ENCODE assay signal across 16 cellular contexts in genomic region chr18:48824231-48824970, GRCh38.
DNase-seq lines count a peak whose midpoint lies in the region; ATAC-seq and TF ChIP-seq lines count a peak whose summit lies in the region.
"Had no signal": no experiment of that assay in that cellular context is flagged by ENCODE, and none has a peak within 500 bp of the region (broad histone marks: within the 10 kb centered on the region; RNA-seq: fewer than 3 reads in every experiment).

No MANE protein-coding gene starts in this region.

- H3K27me3 Mint-ChIP-seq in activated T-cell treated with anti-CD3 and anti-CD28 coated beads, Interleukin-2, amount 50 U/mL, for 24 hours, result no peaks in the 10 kb centered on the region
- no peaks in the 10 kb centered on the region for H3K27me3 Mint-ChIP-seq in activated T-cell treated with anti-CD3 and anti-CD28 coated beads, Interleukin-2, amount 50 U/mL, for 4 hours (ENCODE audit: low read depth)
- H3K27me3 Mint-ChIP-seq in effector memory CD8-positive, alpha-beta T cell, result no peaks in the 10 kb centered on the region
- no peaks in the 10 kb centered on the region for H3K27me3 Mint-ChIP-seq in type B pancreatic cell

- no peak overlapping the region for H3K4me3 Mint-ChIP-seq in activated T-cell treated with anti-CD3 and anti-CD28 coated beads, Interleukin-2, amount 50 U/mL, for 24 hours
- no peak overlapping the region for H3K4me3 Mint-ChIP-seq in activated T-cell treated with anti-CD3 and anti-CD28 coated beads, Interleukin-2, amount 50 U/mL, for 4 hours
- no peak overlapping the region for H3K4me3 Mint-ChIP-seq in effector memory CD8-positive, alpha-beta T cell
- H3K4me3 Mint-ChIP-seq in type B pancreatic cell, result no peak overlapping the region
- H3K4me3 Mint-ChIP-seq: CD8-positive, alpha-beta T cell; memory B cell had no signal

- no peak for ATAC-seq in activated T-cell treated with anti-CD3 and anti-CD28 coated beads, Interleukin-2, amount 50 U/mL, for 4 hours
- no peak for ATAC-seq in effector memory CD8-positive, alpha-beta T cell (replicated peaks)
- ATAC-seq in omental fat pad (ENCODE audit: low FRiP score) (no peak), GM21723 (IDR thresholded peaks at IDR 0.05; ENCODE audit: unreplicated experiment) (no peak), GM19023 (IDR thresholded peaks at IDR 0.05; ENCODE audit: unreplicated experiment) (no peak)
- ATAC-seq: CD8-positive, alpha-beta T cell; upper lobe of right lung had no signal

- H3K27ac Mint-ChIP-seq in activated T-cell treated with anti-CD3 and anti-CD28 coated beads, Interleukin-2, amount 50 U/mL, for 24 hours, result no peak overlapping the region
- H3K27ac Mint-ChIP-seq in effector memory CD8-positive, alpha-beta T cell, result peak overlapping the region; percentile 54 to 93
- H3K27ac Mint-ChIP-seq in type B pancreatic cell, result peak overlapping the region; percentile 68
- H3K27ac Mint-ChIP-seq: CD8-positive, alpha-beta T cell; memory B cell had no signal

- peak; percentile 11 for DNase-seq in activated T-cell treated with anti-CD3 and anti-CD28 coated beads, Interleukin-2, amount 50 U/mL, for 24 hours
- no peak for DNase-seq in activated T-cell treated with anti-CD3 and anti-CD28 coated beads, Interleukin-2, amount 50 U/mL, for 4 hours
- no peak for DNase-seq in effector memory CD8-positive, alpha-beta T cell
- peak; percentile 14 for DNase-seq in omental fat pad (ENCODE audit: low spot score)
- peak; percentile 34 for DNase-seq in type B pancreatic cell (ENCODE audit: extremely low spot score, unreplicated experiment)
- DNase-seq in hypothalamus (lab: John Stamatoyannopoulos, UW), result no peak
- DNase-seq: ACHN; activated effector memory CD4-positive, alpha-beta T cell treated with Interleukin-2 at 50 U/mL for 16 hours; DND-41; NCI-H1694 treated with DMSO at 0.1 percent for 48 hours; NCI-H510A treated with DMSO at 0.1 percent for 48 hours had no signal

- H3K36me3 Mint-ChIP-seq in activated T-cell treated with anti-CD3 and anti-CD28 coated beads, Interleukin-2, amount 50 U/mL, for 24 hours (ENCODE audit: low read depth), result no peaks in the 10 kb centered on the region
- H3K36me3 Mint-ChIP-seq in activated T-cell treated with anti-CD3 and anti-CD28 coated beads, Interleukin-2, amount 50 U/mL, for 4 hours (ENCODE audit: insufficient read depth), result no peaks in the 10 kb centered on the region
- peaks cover 4% of the 10 kb centered on the region for H3K36me3 Mint-ChIP-seq in effector memory CD8-positive, alpha-beta T cell (ENCODE audit: insufficient read depth)
- H3K36me3 Mint-ChIP-seq in type B pancreatic cell, result peaks cover 27% of the 10 kb centered on the region
- H3K36me3 Mint-ChIP-seq: CD8-positive, alpha-beta T cell; memory B cell had no signal

- H3K9me3 Mint-ChIP-seq in activated T-cell treated with anti-CD3 and anti-CD28 coated beads, Interleukin-2, amount 50 U/mL, for 24 hours, result no peaks in the 10 kb centered on the region
- H3K9me3 Mint-ChIP-seq in activated T-cell treated with anti-CD3 and anti-CD28 coated beads, Interleukin-2, amount 50 U/mL, for 4 hours, result no peaks in the 10 kb centered on the region
- H3K9me3 Mint-ChIP-seq in effector memory CD8-positive, alpha-beta T cell, result no peaks in the 10 kb centered on the region
- peaks cover 15% of the 10 kb centered on the region for H3K9me3 Mint-ChIP-seq in type B pancreatic cell
- H3K9me3 Mint-ChIP-seq: CD8-positive, alpha-beta T cell; memory B cell had no signal

- TF ChIP-seq CTCF in omental fat pad (IDR thresholded peaks at IDR 0.05) (no peak), type B pancreatic cell (conservative IDR thresholded peaks at IDR 0.05) (no peak)

- peaks cover 19% of the 10 kb centered on the region for H3K4me1 Mint-ChIP-seq in activated T-cell treated with anti-CD3 and anti-CD28 coated beads, Interleukin-2, amount 50 U/mL, for 24 hours (ENCODE audit: low read depth)
- peaks cover 19% of the 10 kb centered on the region for H3K4me1 Mint-ChIP-seq in activated T-cell treated with anti-CD3 and anti-CD28 coated beads, Interleukin-2, amount 50 U/mL, for 4 hours (ENCODE audit: low read depth)
- peaks cover 57 to 66% of the 10 kb centered on the region in 2 donors for H3K4me1 Mint-ChIP-seq in effector memory CD8-positive, alpha-beta T cell (ENCODE audit: low read depth in 2 of 2)
- peaks cover 59% of the 10 kb centered on the region for H3K4me1 Mint-ChIP-seq in type B pancreatic cell (ENCODE audit: unreplicated experiment)

Comparison
In these comparisons a context has a peak if more than half of its experiments do, and no peak if none do; other contexts are left out.
1. DNase-seq: peak in activated T-cell treated with anti-CD3 and anti-CD28 coated beads, Interleukin-2, amount 50 U/mL, for 24 hours (single experiment), omental fat pad (single experiment) and type B pancreatic cell (single experiment); none in activated T-cell treated with anti-CD3 and anti-CD28 coated beads, Interleukin-2, amount 50 U/mL, for 4 hours (single experiment), effector memory CD8-positive, alpha-beta T cell (0 of 3) and hypothalamus (0 of 51).